Comparison of ENCODE assay signal across 21 cellular contexts in genomic region chr5:178209334-178210072, GRCh38. TPM values are rescaled to one million over a fixed set of nuclear protein-coding genes. Genes with fewer than 3 reads are reported as not detected.
DNase-seq lines count a peak whose midpoint lies in the region; ATAC-seq and TF ChIP-seq lines count a peak whose summit lies in the region.
"Had no signal": no experiment of that assay in that cellular context is flagged by ENCODE, and none has a peak within 500 bp of the region (broad histone marks: within the 10 kb centered on the region; RNA-seq: fewer than 3 reads in every experiment).

No MANE protein-coding gene starts in this region.

- H3K4me1 Mint-ChIP-seq in activated naive CD4-positive, alpha-beta T cell treated with anti-CD3 and anti-CD28 coated beads for 36 hours (ENCODE audit: low read depth): peaks cover 36% of the 10 kb centered on the region
- H3K4me1 Mint-ChIP-seq in endodermal cell: peaks cover 16% of the 10 kb centered on the region
- peaks cover 41 to 64% of the 10 kb centered on the region in 2 donors for H3K4me1 Mint-ChIP-seq in stimulated activated naive B cell treated with anti-CD40 and anti-IgM and Interleukin-4, amounts not matched to agents 10 μg/mL and 1 μg/mL and 100 μg/mL, for 72 hours

- H3K36me3 ChIP-seq in endodermal cell (ENCODE audit: control insufficient read depth, insufficient read depth, low read length): peaks cover 92% of the 10 kb centered on the region

- H3K4me1 ChIP-seq in endodermal cell (ENCODE audit: control insufficient read depth, insufficient read depth, low read length): no peaks in the 10 kb centered on the region

- no peak for ATAC-seq in stimulated activated naive B cell treated with anti-CD40 and anti-IgM and Interleukin-4, amounts not matched to agents 10 μg/mL and 1 μg/mL and 100 μg/mL, for 72 hours (replicated peaks)

- CTCF ChIA-PET in activated naive CD4-positive, alpha-beta T cell treated with anti-CD3 and anti-CD28 coated beads for 36 hours (lab: Charles Lee): no interaction called here
- CTCF ChIA-PET in RWPE1 (lab: Yijun Ruan, JAX): interaction anchor here (0.6 kb wide), 1 partner anchor 1851 kb away, joined by 3 read pairs; no protein-coding TSS in a partner anchor

- peaks cover 71% of the 10 kb centered on the region for H3K36me3 Mint-ChIP-seq in activated naive CD4-positive, alpha-beta T cell treated with anti-CD3 and anti-CD28 coated beads for 36 hours (ENCODE audit: low read depth)
- H3K36me3 Mint-ChIP-seq in endodermal cell (ENCODE audit: low read depth): peaks cover 85% of the 10 kb centered on the region
- H3K36me3 Mint-ChIP-seq in stimulated activated naive B cell treated with anti-CD40 and anti-IgM and Interleukin-4, amounts not matched to agents 10 μg/mL and 1 μg/mL and 100 μg/mL, for 72 hours: peaks cover 53 to 76% of the 10 kb centered on the region in 2 donors

- H3K9ac ChIP-seq in endodermal cell (ENCODE audit: extremely low read depth, low read length, poor library complexity, severe bottlenecking): no peak overlapping the region

- 94 to 95% methylated on average over 2 to 8 of the region's 8 CpGs for WGBS in endodermal cell (ENCODE audit: insufficient coverage in 1 of 2, insufficient read length in 1 of 2), 2 experiments

- H3K9me3 ChIP-seq in endodermal cell (ENCODE audit: control insufficient read depth, low read length): no peaks in the 10 kb centered on the region

- no peak overlapping the region for H3K4me3 ChIP-seq in endodermal cell (ENCODE audit: low read length)

- H3K27me3 ChIP-seq in endodermal cell (ENCODE audit: control insufficient read depth, insufficient read depth, low read length, poor library complexity, severe bottlenecking): no peaks in the 10 kb centered on the region

- H3K27ac ChIP-seq in RWPE1 (peak overlapping the region; percentile 60), endodermal cell (ENCODE audit: low read depth, low read length) (no peak overlapping the region)

- H3K27me3 Mint-ChIP-seq in activated naive CD4-positive, alpha-beta T cell treated with anti-CD3 and anti-CD28 coated beads for 36 hours (ENCODE audit: low read depth): no peaks in the 10 kb centered on the region
- no peaks in the 10 kb centered on the region for H3K27me3 Mint-ChIP-seq in endodermal cell (ENCODE audit: insufficient read depth)
- H3K27me3 Mint-ChIP-seq in stimulated activated naive B cell treated with anti-CD40 and anti-IgM and Interleukin-4, amounts not matched to agents 10 μg/mL and 1 μg/mL and 100 μg/mL, for 72 hours: peaks cover 0 to under 1% of the 10 kb centered on the region in 2 donors

- POLR2A ChIA-PET in RWPE1 (lab: Yijun Ruan, JAX; ENCODE audit: low non-redundant PET): no interaction called here

- TF ChIP-seq CTCF in RWPE1 (conservative IDR thresholded peaks at IDR 0.05; ENCODE audit: low read depth) (no peak), endodermal cell (conservative IDR thresholded peaks at IDR 0.05) (no peak)

- DNase-seq in activated naive CD4-positive, alpha-beta T cell treated with anti-CD3 and anti-CD28 coated beads for 36 hours: no peak
- DNase-seq in activated naive CD4-positive, alpha-beta T cell treated with Interleukin-2 at 50 U/mL for 16 hours: no peak
- no peak for DNase-seq in RWPE1 (ENCODE audit: low spot score)
- DNase-seq in endodermal cell: peak; percentile 38
- DNase-seq in stimulated activated naive B cell treated with anti-CD40 and anti-IgM and Interleukin-4, amounts not matched to agents 10 μg/mL and 1 μg/mL and 100 μg/mL, for 72 hours: no peak
- DNase-seq in globus pallidus (ENCODE audit: low spot score): no peak
- no peak for DNase-seq in NCI-H2227 treated with DMSO at 0.1 percent for 48 hours (lab: John Stamatoyannopoulos, UW)
- DNase-seq in DMS114 treated with DMSO at 0.1 percent for 48 hours (lab: John Stamatoyannopoulos, UW; ENCODE audit: unreplicated experiment): no peak
- DNase-seq: anterior cingulate cortex, cortex of kidney, DMS 273 treated with DMSO at 0.1 percent for 48 hours, NCI-H1930, NCI-H748 treated with DMSO at 0.1 percent for 48 hours had no signal

- no peaks in the 10 kb centered on the region for H3K9me3 Mint-ChIP-seq in activated naive CD4-positive, alpha-beta T cell treated with anti-CD3 and anti-CD28 coated beads for 36 hours
- no peaks in the 10 kb centered on the region for H3K9me3 Mint-ChIP-seq in endodermal cell
- H3K9me3 Mint-ChIP-seq in stimulated activated naive B cell treated with anti-CD40 and anti-IgM and Interleukin-4, amounts not matched to agents 10 μg/mL and 1 μg/mL and 100 μg/mL, for 72 hours: no peaks in the 10 kb centered on the region

- intact Hi-C loops in activated naive CD4-positive, alpha-beta T cell treated with anti-CD3 and anti-CD28 coated beads for 36 hours (cut with micrococcal nuclease): no loop called here

- peak overlapping the region; percentile 46 for H3K27ac Mint-ChIP-seq in activated naive CD4-positive, alpha-beta T cell treated with anti-CD3 and anti-CD28 coated beads for 36 hours
- H3K27ac Mint-ChIP-seq in endodermal cell: peak overlapping the region; percentile 55
- H3K27ac Mint-ChIP-seq in stimulated activated naive B cell treated with anti-CD40 and anti-IgM and Interleukin-4, amounts not matched to agents 10 μg/mL and 1 μg/mL and 100 μg/mL, for 72 hours: peak overlapping the region; percentile 84

- no peak overlapping the region for H3K4me3 Mint-ChIP-seq in activated naive CD4-positive, alpha-beta T cell treated with anti-CD3 and anti-CD28 coated beads for 36 hours
- no peak overlapping the region for H3K4me3 Mint-ChIP-seq in endodermal cell
- peak overlapping the region; percentile 28 to 44 for H3K4me3 Mint-ChIP-seq in stimulated activated naive B cell treated with anti-CD40 and anti-IgM and Interleukin-4, amounts not matched to agents 10 μg/mL and 1 μg/mL and 100 μg/mL, for 72 hours

RNA-seq across cellular contexts. Expression of gene HNRNPAB, which starts 5.2 kb away (rescaled TPM):
- 100 to 1,000 TPM; 251 to 262 TPM for total RNA-seq in activated naive CD4-positive, alpha-beta T cell treated with anti-CD3 and anti-CD28 coated beads for 36 hours
- total RNA-seq in endodermal cell: 100 to 1,000 TPM; 343 to 353 TPM
- polyA plus RNA-seq in endodermal cell (2013, experiment 1 of 2): 268 TPM
- 254 TPM for polyA plus RNA-seq in endodermal cell (2013, experiment 2 of 2)

RNA-seq across cellular contexts. Expression of gene GMCL2, which starts 22.3 kb away (rescaled TPM):
- total RNA-seq in activated naive CD4-positive, alpha-beta T cell treated with anti-CD3 and anti-CD28 coated beads for 36 hours: not detected
- not detected for total RNA-seq in endodermal cell
- polyA plus RNA-seq in endodermal cell (2013, experiment 1 of 2): not detected
- not detected for polyA plus RNA-seq in endodermal cell (2013, experiment 2 of 2)
- total RNA-seq: activated CD8-positive, alpha-beta memory T cell treated with anti-CD3 and anti-CD28 coated beads for 36 hours; liver; RPMI7951; skeletal muscle tissue; T-helper 2 cell treated with Interferon-gamma antibody and Interleukin-4, amounts not matched to agents 100 ng/mL and 5 ng/mL, for 36 hours; temporal lobe had no signal
- polyA plus RNA-seq: AG04450, fibroblast of lung, liver had no signal

RNA-seq across cellular contexts. Expression of gene PHYKPL, which starts 23.1 kb away (rescaled TPM):
- 10 to 100 TPM; 50.9 to 51.2 TPM for total RNA-seq in activated naive CD4-positive, alpha-beta T cell treated with anti-CD3 and anti-CD28 coated beads for 36 hours
- 10 to 100 TPM; 59.9 to 82.5 TPM for total RNA-seq in endodermal cell
- 40.5 TPM for polyA plus RNA-seq in endodermal cell (2013, experiment 1 of 2)
- 37.3 TPM for polyA plus RNA-seq in endodermal cell (2013, experiment 2 of 2)

RNA-seq across cellular contexts. Expression of gene NHP2, which starts 55.8 kb away (rescaled TPM):
- 100 to 1,000 TPM; 289 to 298 TPM for total RNA-seq in activated naive CD4-positive, alpha-beta T cell treated with anti-CD3 and anti-CD28 coated beads for 36 hours
- total RNA-seq in endodermal cell: 100 to 1,000 TPM; 174 to 176 TPM
- polyA plus RNA-seq in endodermal cell (2013, experiment 1 of 2): 151 TPM
- polyA plus RNA-seq in endodermal cell (2013, experiment 2 of 2): 140 TPM

Comparison
In these comparisons a context has a peak if more than half of its experiments do, and no peak if none do; other contexts are left out.
1. H3K4me3 Mint-ChIP-seq: peak in stimulated activated naive B cell treated with anti-CD40 and anti-IgM and Interleukin-4, amounts not matched to agents 10 μg/mL and 1 μg/mL and 100 μg/mL, for 72 hours (2 of 2); none in activated naive CD4-positive, alpha-beta T cell treated with anti-CD3 and anti-CD28 coated beads for 36 hours (single experiment) and endodermal cell (single experiment).
2. Peak in every context shown above with its lines, with median percentiles within 50 percentile points of each other: H3K27ac Mint-ChIP-seq.